9 cellular contexts compared by ENCODE assay signal in the genomic region with DNA sequence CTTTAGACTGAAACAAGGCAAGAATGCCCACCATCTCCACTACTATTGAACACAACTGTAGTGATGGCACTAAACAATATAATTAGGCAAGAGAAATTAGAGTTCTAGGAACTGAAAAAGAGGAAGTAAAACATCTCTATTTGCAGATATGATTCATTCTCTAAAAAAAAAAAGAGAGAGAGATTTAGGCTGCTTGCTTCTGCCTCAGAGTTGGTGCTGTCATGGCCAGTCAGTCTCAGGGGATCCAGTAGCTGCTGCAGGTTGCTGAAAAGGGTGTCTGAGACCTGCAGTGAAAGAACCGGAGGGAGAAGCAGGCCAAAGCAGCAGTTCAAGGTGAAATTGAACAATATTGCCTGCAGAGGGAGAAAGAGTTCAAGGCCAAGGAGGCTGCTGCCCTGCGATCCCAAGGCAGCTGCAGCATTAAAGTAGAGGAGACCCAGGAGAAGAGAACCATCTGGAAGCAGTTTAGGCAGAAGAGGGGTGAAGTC.
DNase-seq lines count a peak whose midpoint lies in the region; ATAC-seq and TF ChIP-seq lines count a peak whose summit lies in the region.
"Had no signal": no experiment of that assay in that cellular context is flagged by ENCODE, and none has a peak within 500 bp of the region (broad histone marks: within the 10 kb centered on the region; RNA-seq: fewer than 3 reads in every experiment).

No MANE protein-coding gene starts in this region.

- no peak for TF ChIP-seq POLR2A in NB4 (IDR thresholded peaks at IDR 0.05; ENCODE audit: extremely low read depth, insufficient read length)

- TF ChIP-seq CTCF in NB4 (IDR thresholded peaks at IDR 0.05; ENCODE audit: low read depth, low read length) (peak; percentile 33), right atrium auricular region (IDR thresholded peaks at IDR 0.05) (no peak)

- DNase-seq in DMS53 (lab: John Stamatoyannopoulos, UW) (peak; percentile 45), DMS53 treated with DMSO at 0.1 percent for 48 hours (lab: John Stamatoyannopoulos, UW; ENCODE audit: unreplicated experiment) (no peak), NB4 (ENCODE audit: low read depth) (peak; percentile 94), HPDE6-E6E7 (ENCODE audit: extremely low spot score) (no peak), right atrium auricular region (ENCODE audit: low spot score) (no peak)
- no peak for DNase-seq in activated CD4-positive, alpha-beta T cell treated with anti-CD3 and anti-CD28 coated beads for 48 hours

- no peaks in the 10 kb centered on the region for H3K27me3 ChIP-seq in right atrium auricular region

- H3K9me3 ChIP-seq in right atrium auricular region: peaks cover 0 to 15% of the 10 kb centered on the region in 2 donors

- ATAC-seq in HG02623 (IDR thresholded peaks at IDR 0.05; ENCODE audit: unreplicated experiment) (peak; percentile 97), esophagus mucosa (peak; percentile 65)
- ATAC-seq: A549 had no signal

- no peaks in the 10 kb centered on the region for H3K4me1 ChIP-seq in right atrium auricular region

- H3K27ac ChIP-seq in right atrium auricular region: no peak overlapping the region
- H3K27ac ChIP-seq: A549 had no signal

- H3K36me3 ChIP-seq in right atrium auricular region: peaks cover 19% of the 10 kb centered on the region

- H3K4me3 ChIP-seq in NB4 (ENCODE audit: low read depth, low read length) (no peak overlapping the region), right atrium auricular region (no peak overlapping the region)
- H3K4me3 ChIP-seq: A549 had no signal

Comparison
In these comparisons a context has a peak if more than half of its experiments do, and no peak if none do; other contexts are left out.
1. DNase-seq: peak in DMS53 (single experiment) and NB4 (single experiment); none in DMS53 treated with DMSO at 0.1 percent for 48 hours (single experiment), HPDE6-E6E7 (single experiment), activated CD4-positive, alpha-beta T cell treated with anti-CD3 and anti-CD28 coated beads for 48 hours (single experiment) and right atrium auricular region (single experiment).